ENCODE assay signal across 14 cellular contexts in genomic region chr4:13892739-13893105, GRCh38.
DNase-seq lines count a peak whose midpoint lies in the region; TF ChIP-seq lines count a peak whose summit lies in the region.
"Had no signal": no experiment of that assay in that cellular context is flagged by ENCODE, and none has a peak within 500 bp of the region (broad histone marks: within the 10 kb centered on the region; RNA-seq: fewer than 3 reads in every experiment).

No MANE protein-coding gene starts in this region.

- peaks cover 2% of the 10 kb centered on the region for H3K4me1 Mint-ChIP-seq in activated CD4-positive, alpha-beta T cell treated with anti-CD3 and anti-CD28 coated beads, Interleukin-2, amount 10 ng/mL, durations not matched to agents 24 days and 14 days
- H3K4me1 Mint-ChIP-seq: activated T-helper 17 cell treated with anti-CD3 and anti-CD28 coated beads, Interleukin-2, amount 50 U/mL, for 72 hours had no signal

- DNase-seq in activated CD4-positive, alpha-beta T cell treated with anti-CD3 and anti-CD28 coated beads, Interleukin-2, amount 10 ng/mL, durations not matched to agents 24 days and 14 days = no peak
- no peak for DNase-seq in activated CD4-positive, alpha-beta T cell treated with anti-CD3 and anti-CD28 coated beads for 48 hours
- peak; percentile 67 for DNase-seq in astrocyte of the hippocampus (ENCODE audit: low read depth, low spot score)
- peak; percentile 71 for DNase-seq in kidney glomerular epithelial cell (lab: John Stamatoyannopoulos, UW)
- DNase-seq in transverse colon = no peak
- no peak for DNase-seq in RWPE1 (ENCODE audit: low spot score)
- no peak for DNase-seq in LoVo (ENCODE audit: low spot score)
- no peak for DNase-seq in SHP77 (lab: John Stamatoyannopoulos, UW)
- DNase-seq: activated CD4-positive, alpha-beta T cell treated with anti-CD3 and anti-CD28 coated beads, Interleukin-2, amount 50 U/mL, for 4 hours; hippocampal formation; left ventricle myocardium inferior; NCI-H1092 treated with DMSO at 0.1 percent for 48 hours; stimulated activated CD4-positive, alpha-beta T cell treated with anti-CD3 and anti-CD28 coated beads, Interleukin-12 subunit alpha, Interleukin-12 subunit beta, amount 100 ng/mL, for 4 hours had no signal

- no peaks in the 10 kb centered on the region for H3K36me3 Mint-ChIP-seq in activated CD4-positive, alpha-beta T cell treated with anti-CD3 and anti-CD28 coated beads, Interleukin-2, amount 10 ng/mL, durations not matched to agents 24 days and 14 days (ENCODE audit: low read depth)

- TF ChIP-seq POLR2A in transverse colon (IDR thresholded peaks at IDR 0.05) = no peak

- H3K36me3 ChIP-seq in transverse colon = no peaks in the 10 kb centered on the region
- H3K36me3 ChIP-seq: left ventricle myocardium inferior had no signal

- 47% methylated on average over 1 of the region's 1 CpG; no CpG with 5 or more reads in 1 of the 2 donors for WGBS in transverse colon (ENCODE audit: low coverage in 1 of 2), 2 donors

- H3K9me3 ChIP-seq in transverse colon = no peaks in the 10 kb centered on the region
- H3K9me3 ChIP-seq: left ventricle myocardium inferior had no signal

- intact Hi-C loops in activated CD4-positive, alpha-beta T cell treated with anti-CD3 and anti-CD28 coated beads, Interleukin-2, amount 10 ng/mL, durations not matched to agents 24 days and 14 days (cut with micrococcal nuclease) = loop anchor here (2.0 kb wide), 1 partner anchor 236 kb away; no protein-coding TSS in a partner anchor
- intact Hi-C loops in transverse colon (cut with DNase I; ENCODE audit: low total_unique reads) = no loop called here

- H3K4me3 ChIP-seq in transverse colon = no peak overlapping the region
- H3K4me3 ChIP-seq: left ventricle myocardium inferior had no signal

- no peak for TF ChIP-seq EP300 in transverse colon (IDR thresholded peaks at IDR 0.05; ENCODE audit: low read depth)

- H3K27me3 Mint-ChIP-seq in activated CD4-positive, alpha-beta T cell treated with anti-CD3 and anti-CD28 coated beads, Interleukin-2, amount 10 ng/mL, durations not matched to agents 24 days and 14 days = no peaks in the 10 kb centered on the region
- H3K27me3 Mint-ChIP-seq: activated T-helper 17 cell treated with anti-CD3 and anti-CD28 coated beads, Interleukin-2, amount 50 U/mL, for 72 hours had no signal

- CTCF ChIA-PET in RWPE1 (lab: Yijun Ruan, JAX) = no interaction called here

- peak overlapping the region; percentile 78 for H3K27ac Mint-ChIP-seq in activated CD4-positive, alpha-beta T cell treated with anti-CD3 and anti-CD28 coated beads, Interleukin-2, amount 10 ng/mL, durations not matched to agents 24 days and 14 days
- H3K27ac Mint-ChIP-seq: activated T-helper 17 cell treated with anti-CD3 and anti-CD28 coated beads, Interleukin-2, amount 50 U/mL, for 72 hours had no signal

- in situ Hi-C loops in transverse colon (cut with MboI; ENCODE audit: low pct_ligation_motif_present in 1 of 4, low pct_unique_long_range_greater_than_20kb in 1 of 4, low sequenced_read_pairs in 3 of 4) = no loop called here

- H3K27me3 ChIP-seq in transverse colon = no peaks in the 10 kb centered on the region

- H3K4me1 ChIP-seq in transverse colon = peaks cover 0 to 4% (median 0%) of the 10 kb centered on the region in 4 donors
- H3K4me1 ChIP-seq: left ventricle myocardium inferior had no signal

- POLR2A ChIA-PET in RWPE1 (lab: Yijun Ruan, JAX; ENCODE audit: low non-redundant PET) = no interaction called here

- peak overlapping the region in 3 of 4 donors; percentile 33 to 46 (median 34) for H3K27ac ChIP-seq in transverse colon
- no peak overlapping the region for H3K27ac ChIP-seq in RWPE1
- H3K27ac ChIP-seq: left ventricle myocardium inferior had no signal

- H3K9me3 Mint-ChIP-seq in activated CD4-positive, alpha-beta T cell treated with anti-CD3 and anti-CD28 coated beads, Interleukin-2, amount 10 ng/mL, durations not matched to agents 24 days and 14 days = no peaks in the 10 kb centered on the region
- H3K9me3 Mint-ChIP-seq: activated T-helper 17 cell treated with anti-CD3 and anti-CD28 coated beads, Interleukin-2, amount 50 U/mL, for 72 hours had no signal

- TF ChIP-seq CTCF in transverse colon (IDR thresholded peaks at IDR 0.05) (no peak), RWPE1 (conservative IDR thresholded peaks at IDR 0.05; ENCODE audit: low read depth) (no peak)

- no peak overlapping the region for H3K4me3 Mint-ChIP-seq in activated CD4-positive, alpha-beta T cell treated with anti-CD3 and anti-CD28 coated beads, Interleukin-2, amount 10 ng/mL, durations not matched to agents 24 days and 14 days
- H3K4me3 Mint-ChIP-seq: activated T-helper 17 cell treated with anti-CD3 and anti-CD28 coated beads, Interleukin-2, amount 50 U/mL, for 72 hours had no signal

Comparison
In these comparisons a context has a peak if more than half of its experiments do, and no peak if none do; other contexts are left out.
1. DNase-seq: peak in astrocyte of the hippocampus (single experiment) and kidney glomerular epithelial cell (single experiment); none in activated CD4-positive, alpha-beta T cell treated with anti-CD3 and anti-CD28 coated beads, Interleukin-2, amount 10 ng/mL, durations not matched to agents 24 days and 14 days (single experiment), activated CD4-positive, alpha-beta T cell treated with anti-CD3 and anti-CD28 coated beads for 48 hours (single experiment), transverse colon (single experiment), RWPE1 (single experiment), LoVo (single experiment) and SHP77 (0 of 2).